In the genomic region with DNA sequence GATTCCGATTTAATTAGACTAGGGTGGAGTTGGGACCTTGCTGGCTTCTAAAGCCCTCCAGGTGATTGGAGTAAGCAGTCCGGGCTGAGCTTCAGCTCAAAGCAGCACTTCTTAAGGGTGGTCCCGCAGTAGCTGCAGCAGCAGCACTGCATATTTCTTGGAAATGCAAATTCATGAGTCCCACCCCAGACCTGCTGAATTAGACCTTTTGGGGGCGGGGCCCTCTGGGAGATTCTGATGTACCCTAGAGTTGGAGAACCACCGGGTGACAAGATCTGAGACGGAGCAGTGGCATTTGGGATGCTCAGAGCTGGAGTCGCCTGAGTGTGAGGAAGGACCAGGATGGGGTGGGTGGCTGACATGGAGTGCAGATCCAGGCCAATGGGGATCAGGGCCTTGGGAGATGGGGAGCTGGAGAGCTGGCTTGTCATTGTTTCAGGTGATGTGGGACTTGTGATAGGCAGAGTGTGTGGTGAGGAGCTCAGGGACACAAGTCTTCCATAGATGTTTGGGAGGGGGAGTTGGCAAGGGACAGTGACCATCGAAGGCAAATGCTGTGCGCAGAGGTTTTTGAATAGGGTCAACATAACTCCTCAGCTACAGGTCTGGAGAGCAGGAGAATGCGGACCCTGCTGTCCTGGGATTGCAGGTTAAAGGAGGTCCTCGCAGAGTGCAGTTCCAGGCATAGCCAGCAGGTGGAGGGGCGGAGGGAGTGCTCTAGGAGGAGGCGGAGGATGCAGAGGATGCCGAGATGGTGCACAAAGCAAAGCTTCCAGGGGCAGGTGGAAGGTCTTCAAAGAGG, we compare ENCODE assay signal across 1 cellular context.
TF ChIP-seq lines count a peak whose summit lies in the region.

No MANE protein-coding gene starts in this region.

TF ChIP-seq in K562, 482 proteins besides CTCF, POLR2A, EP300 and RAD21 (continued from another document):
- no peak for TF ChIP-seq ATF2 (CRISPR knock-in tag; IDR thresholded peaks at IDR 0.05)
- no peak for TF ChIP-seq CBX3 (IDR thresholded peaks at IDR 0.05; ENCODE audit: borderline replicate concordance in 1 of 2, low read length in 2 of 2)
- no peak for TF ChIP-seq SMAD4 (CRISPR knock-in tag; conservative IDR thresholded peaks at IDR 0.05)
- no peak for TF ChIP-seq ZNF668 (CRISPR knock-in tag; IDR thresholded peaks at IDR 0.05)
- peak in 1 of 2 experiments; percentile 81; a peak in 2 of 4 replicates for TF ChIP-seq RCOR1 (IDR thresholded peaks at IDR 0.05; ENCODE audit: borderline replicate concordance in 1 of 2, low read depth in 2 of 2, low read length in 2 of 2)
- no peak for TF ChIP-seq SP1 (CRISPR knock-in tag; IDR thresholded peaks at IDR 0.05)
- TF ChIP-seq ZBTB8A (IDR thresholded peaks at IDR 0.05; ENCODE audit: partially characterized antibody), result no peak
- TF ChIP-seq ZNF766 (CRISPR knock-in tag; conservative IDR thresholded peaks at IDR 0.05), result no peak
- TF ChIP-seq, protein P1, sequence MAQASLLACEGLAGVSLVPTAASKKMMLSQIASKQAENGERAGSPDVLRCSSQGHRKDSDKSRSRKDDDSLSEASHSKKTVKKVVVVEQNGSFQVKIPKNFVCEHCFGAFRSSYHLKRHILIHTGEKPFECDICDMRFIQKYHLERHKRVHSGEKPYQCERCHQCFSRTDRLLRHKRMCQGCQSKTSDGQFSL (CRISPR knock-in tag; IDR thresholded peaks at IDR 0.05), result no peak
- TF ChIP-seq, protein P1 (tag; IDR thresholded peaks at IDR 0.05), result no peak
- TF ChIP-seq ZNF133 (CRISPR knock-in tag; IDR thresholded peaks at IDR 0.05), result no peak
- TF ChIP-seq GABPB2 (CRISPR knock-in tag; conservative IDR thresholded peaks at IDR 0.05), result no peak
- no peak for TF ChIP-seq PHF20 (IDR thresholded peaks at IDR 0.05; ENCODE audit: partially characterized antibody)
- TF ChIP-seq ARHGAP35 (IDR thresholded peaks at IDR 0.05; ENCODE audit: partially characterized antibody), result no peak
- TF ChIP-seq ETS2 (tag; IDR thresholded peaks at IDR 0.05; ENCODE audit: borderline replicate concordance, poor library complexity, severe bottlenecking), result no peak
- no peak for TF ChIP-seq MTA1 (IDR thresholded peaks at IDR 0.05; ENCODE audit: borderline replicate concordance)
- TF ChIP-seq STAG1 (CRISPR knock-in tag; IDR thresholded peaks at IDR 0.05; ENCODE audit: borderline replicate concordance), result peak; percentile 53; the same call in 1 of the 2 replicates
- TF ChIP-seq, protein P2, sequence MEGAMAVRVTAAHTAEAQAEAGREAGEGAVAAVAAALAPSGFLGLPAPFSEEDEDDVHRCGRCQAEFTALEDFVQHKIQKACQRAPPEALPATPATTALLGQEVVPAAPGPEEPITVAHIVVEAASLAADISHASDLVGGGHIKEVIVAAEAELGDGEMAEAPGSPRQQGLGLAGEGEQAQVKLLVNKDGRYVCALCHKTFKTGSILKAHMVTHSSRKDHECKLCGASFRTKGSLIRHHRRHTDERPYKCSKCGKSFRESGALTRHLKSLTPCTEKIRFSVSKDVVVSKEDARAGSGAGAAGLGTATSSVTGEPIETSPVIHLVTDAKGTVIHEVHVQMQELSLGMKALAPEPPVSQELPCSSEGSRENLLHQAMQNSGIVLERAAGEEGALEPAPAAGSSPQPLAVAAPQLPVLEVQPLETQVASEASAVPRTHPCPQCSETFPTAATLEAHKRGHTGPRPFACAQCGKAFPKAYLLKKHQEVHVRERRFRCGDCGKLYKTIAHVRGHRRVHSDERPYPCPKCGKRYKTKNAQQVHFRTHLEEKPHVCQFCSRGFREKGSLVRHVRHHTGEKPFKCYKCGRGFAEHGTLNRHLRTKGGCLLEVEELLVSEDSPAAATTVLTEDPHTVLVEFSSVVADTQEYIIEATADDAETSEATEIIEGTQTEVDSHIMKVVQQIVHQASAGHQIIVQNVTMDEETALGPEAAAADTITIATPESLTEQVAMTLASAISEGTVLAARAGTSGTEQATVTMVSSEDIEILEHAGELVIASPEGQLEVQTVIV (CRISPR knock-in tag; IDR thresholded peaks at IDR 0.05; ENCODE audit: borderline replicate concordance), result no peak
- TF ChIP-seq GABPB1 (CRISPR knock-in tag; IDR thresholded peaks at IDR 0.05), result no peak
- TF ChIP-seq ZNF696 (CRISPR knock-in tag; conservative IDR thresholded peaks at IDR 0.05), result no peak
- TF ChIP-seq, protein P3, sequence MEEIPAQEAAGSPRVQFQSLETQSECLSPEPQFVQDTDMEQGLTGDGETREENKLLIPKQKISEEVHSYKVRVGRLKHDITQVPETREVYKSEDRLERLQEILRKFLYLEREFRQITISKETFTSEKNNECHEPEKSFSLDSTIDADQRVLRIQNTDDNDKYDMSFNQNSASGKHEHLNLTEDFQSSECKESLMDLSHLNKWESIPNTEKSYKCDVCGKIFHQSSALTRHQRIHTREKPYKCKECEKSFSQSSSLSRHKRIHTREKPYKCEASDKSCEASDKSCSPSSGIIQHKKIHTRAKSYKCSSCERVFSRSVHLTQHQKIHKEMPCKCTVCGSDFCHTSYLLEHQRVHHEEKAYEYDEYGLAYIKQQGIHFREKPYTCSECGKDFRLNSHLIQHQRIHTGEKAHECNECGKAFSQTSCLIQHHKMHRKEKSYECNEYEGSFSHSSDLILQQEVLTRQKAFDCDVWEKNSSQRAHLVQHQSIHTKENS (CRISPR knock-in tag; IDR thresholded peaks at IDR 0.05), result no peak
- peak; percentile 57; the same call in 1 of the 2 replicates for TF ChIP-seq ZNF263 (CRISPR knock-in tag; IDR thresholded peaks at IDR 0.05; ENCODE audit: borderline replicate concordance)
- TF ChIP-seq GATA2 (CRISPR knock-in tag; IDR thresholded peaks at IDR 0.05), result no peak
- no peak for TF ChIP-seq XRCC4 (IDR thresholded peaks at IDR 0.05; ENCODE audit: extremely low read depth, insufficient read depth, insufficient read length)
- TF ChIP-seq, protein P4, sequence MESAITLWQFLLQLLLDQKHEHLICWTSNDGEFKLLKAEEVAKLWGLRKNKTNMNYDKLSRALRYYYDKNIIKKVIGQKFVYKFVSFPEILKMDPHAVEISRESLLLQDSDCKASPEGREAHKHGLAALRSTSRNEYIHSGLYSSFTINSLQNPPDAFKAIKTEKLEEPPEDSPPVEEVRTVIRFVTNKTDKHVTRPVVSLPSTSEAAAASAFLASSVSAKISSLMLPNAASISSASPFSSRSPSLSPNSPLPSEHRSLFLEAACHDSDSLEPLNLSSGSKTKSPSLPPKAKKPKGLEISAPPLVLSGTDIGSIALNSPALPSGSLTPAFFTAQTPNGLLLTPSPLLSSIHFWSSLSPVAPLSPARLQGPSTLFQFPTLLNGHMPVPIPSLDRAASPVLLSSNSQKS (CRISPR knock-in tag; IDR thresholded peaks at IDR 0.05), result no peak
- no peak for TF ChIP-seq HNRNPL (IDR thresholded peaks at IDR 0.05; ENCODE audit: low read depth, low read length)
- TF ChIP-seq RNF2 (IDR thresholded peaks at IDR 0.05), result no peak
- TF ChIP-seq ZFX (CRISPR knock-in tag; IDR thresholded peaks at IDR 0.05), result no peak
- TF ChIP-seq ZNF780A (CRISPR knock-in tag; IDR thresholded peaks at IDR 0.05), result no peak
- no peak for TF ChIP-seq THRAP3 (IDR thresholded peaks at IDR 0.05; ENCODE audit: borderline replicate concordance)
- no peak for TF ChIP-seq CREB1 (IDR thresholded peaks at IDR 0.05)
- no peak for TF ChIP-seq CREB1 (CRISPR knock-in tag; IDR thresholded peaks at IDR 0.05)
- TF ChIP-seq RREB1 (CRISPR knock-in tag; IDR thresholded peaks at IDR 0.05), result no peak
- peak; percentile 79 for TF ChIP-seq CTBP1 (IDR thresholded peaks at IDR 0.05; ENCODE audit: borderline replicate concordance)
- TF ChIP-seq FOXP1 (CRISPR knock-in tag; IDR thresholded peaks at IDR 0.05), result no peak
